Comparison of ENCODE assay signal across 8 cellular contexts in genomic region chr14:81533536-81534343, GRCh38. TPM values are rescaled to one million over a fixed set of nuclear protein-coding genes. Genes with fewer than 3 reads are reported as not detected.
A peak's percentile ranks its signal among the peaks of the same experiment; 100 is the strongest.
DNase-seq lines count a peak whose midpoint lies in the region; ATAC-seq, FAIRE-seq and TF ChIP-seq lines count a peak whose summit lies in the region.

SEL1L (minus strand) TSS chr14:81533853; CDS start chr14:81533744, 109 bp downstream.

- POLR2A ChIA-PET in OCI-LY7 (lab: Charles Lee): interaction anchor here (0.5 to 6.9 kb wide), 17 partner anchors 11 to 881 kb away, joined by 3 to 108 read pairs (median 3); no protein-coding TSS in a partner anchor
- POLR2A ChIA-PET in endothelial cell of umbilical vein (lab: Charles Lee): interaction anchor here (1.2 to 1.7 kb wide), 3 partner anchors 21 to 315 kb away, joined by 3 to 4 read pairs (median 3); no protein-coding TSS in a partner anchor

- H3K9me2 ChIP-seq in OCI-LY7 (ENCODE audit: insufficient read depth, low read length): no peaks in the 10 kb centered on the region

- TF ChIP-seq CTCF in D721Med (IDR thresholded peaks at IDR 0.05; ENCODE audit: insufficient read depth, missing control alignments) (no peak), OCI-LY7 (conservative IDR thresholded peaks at IDR 0.05; ENCODE audit: low read length) (no peak), endothelial cell of umbilical vein (IDR thresholded peaks at IDR 0.05; ENCODE audit: extremely low read depth in 1 of 2, insufficient read depth in 1 of 2, low read depth in 1 of 2, low read length in 2 of 2) (no peak)

- intact Hi-C loops in OCI-LY7 (cut with micrococcal nuclease; ENCODE audit: unreplicated experiment): loop anchor here (1.0 to 10.0 kb wide), 4 partner anchors 62 to 599 kb away; no protein-coding TSS in a partner anchor
- intact Hi-C loops in endothelial cell of umbilical vein (cut with micrococcal nuclease): loop anchor here (1.0 kb wide), 2 partner anchors 11 to 314 kb away; no protein-coding TSS in a partner anchor

- H3K9me3 ChIP-seq in OCI-LY7 (ENCODE audit: low read length): 0 out of 2 replicates have a peak, but pooled peaks cover 6% of the 10 kb centered on the region
- no peaks in the 10 kb centered on the region for H3K9me3 ChIP-seq in endothelial cell of umbilical vein (replicated peaks; ENCODE audit: control insufficient read depth, insufficient read depth, low read length)

- dilution Hi-C loops in endothelial cell of umbilical vein (cut with MboI; ENCODE audit: extremely low pct_ligation_motif_present, low sequenced_read_pairs): no loop called here

- DNase-seq in D721Med (ENCODE audit: insufficient read length, low spot score) (peak; percentile 35), HuH-7.5 (ENCODE audit: low spot score) (peak; percentile 63), OCI-LY7 (ENCODE audit: low spot score) (peak; percentile 100), activated T-cell treated with anti-CD3 and anti-CD28 coated beads for 1 hour (ENCODE audit: low read depth) (peak; percentile 100), endothelial cell of umbilical vein (ENCODE audit: low read depth, low spot score) (peak; percentile 100), midbrain (lab: John Stamatoyannopoulos, UW) (peak; percentile 99)
- DNase-seq in stimulated activated CD8-positive, alpha-beta memory T cell treated with anti-CD3 and anti-CD28 coated beads, Interleukin-2, amount 100 ng/mL, for 1 hour (ENCODE audit: low read depth in 2 of 2): peak; percentile 99

- CTCF ChIA-PET in OCI-LY7 (lab: Charles Lee; ENCODE audit: unreplicated experiment): interaction anchor here (0.9 to 1.0 kb wide), 2 partner anchors 69 to 471 kb away, joined by 3 read pairs; no protein-coding TSS in a partner anchor
- CTCF ChIA-PET in endothelial cell of umbilical vein (lab: Charles Lee): interaction anchor here (0.9 to 2.7 kb wide), 2 partner anchors 11 to 69 kb away, joined by 4 to 5 read pairs; no protein-coding TSS in a partner anchor

- H3K36me3 ChIP-seq in OCI-LY7 (ENCODE audit: insufficient read depth, low read length) (peaks cover 15% of the 10 kb centered on the region; the same call in 1 of the 2 replicates), endothelial cell of umbilical vein (ENCODE audit: control insufficient read depth in 2 of 2, extremely low read depth in 1 of 2, insufficient read depth in 2 of 2, low read length in 2 of 2) (no peaks in the 10 kb centered on the region)

- H3K4me1 ChIP-seq in OCI-LY7 (ENCODE audit: insufficient read depth, low read length, poor library complexity, severe bottlenecking) (peaks cover 48% of the 10 kb centered on the region), endothelial cell of umbilical vein (ENCODE audit: control insufficient read depth, extremely low read depth, insufficient read depth, low read length) (peaks cover 7% of the 10 kb centered on the region)

- TF ChIP-seq POLR2A in endothelial cell of umbilical vein (IDR thresholded peaks at IDR 0.05; ENCODE audit: low read depth, low read length): peak; percentile 73

- ATAC-seq in GM21526 (IDR thresholded peaks at IDR 0.05; ENCODE audit: low FRiP score, unreplicated experiment): peak; percentile 96

- H3K79me2 ChIP-seq in OCI-LY7 (ENCODE audit: insufficient read depth, low read depth, low read length) (peaks cover 48% of the 10 kb centered on the region), endothelial cell of umbilical vein (ENCODE audit: control insufficient read depth, insufficient read depth, low read length) (peaks cover 41% of the 10 kb centered on the region)

- FAIRE-seq in D721Med (lab: Jason Lieb, UNC) (peak; percentile 69), endothelial cell of umbilical vein (lab: Jason Lieb, UNC) (peak; percentile 100)

- H3K27me3 ChIP-seq in endothelial cell of umbilical vein (ENCODE audit: control insufficient read depth in 2 of 2, insufficient read depth in 2 of 2, low read length in 2 of 2): no peaks in the 10 kb centered on the region

- no peak within 1 kb of the TSS for H3K27ac ChIP-seq in OCI-LY7 (ENCODE audit: low read depth, low read length, poor library complexity, severe bottlenecking)
- peak within 1 kb of the TSS; percentile 39 for H3K27ac ChIP-seq in endothelial cell of umbilical vein (ENCODE audit: insufficient read depth, low read depth, low read length)

- H3K4me3 ChIP-seq in OCI-LY7 (ENCODE audit: low read depth, low read length, poor library complexity, severe bottlenecking) (peak within 1 kb of the TSS; percentile 84), endothelial cell of umbilical vein (replicated peaks in 1 of 3; ENCODE audit: insufficient read depth in 1 of 3, low read depth in 1 of 3, low read length in 3 of 3) (peak within 1 kb of the TSS; percentile 54 to 84 (median 72))

- BruUV-seq in OCI-LY7 (replicated peaks; lab: Mats Ljungman, UMichigan) (no TSS peak), endothelial cell of umbilical vein (replicated peaks; lab: Mats Ljungman, UMichigan) (no TSS peak)

- peak within 1 kb of the TSS; percentile 81 for H3K4me2 ChIP-seq in OCI-LY7 (ENCODE audit: low read length)
- H3K4me2 ChIP-seq in endothelial cell of umbilical vein (ENCODE audit: insufficient read depth, low read length): peak within 1 kb of the TSS; percentile 99

- peak within 1 kb of the TSS; percentile 80 for H3K9ac ChIP-seq in endothelial cell of umbilical vein (replicated peaks; ENCODE audit: extremely low read depth, insufficient read depth, low read length)

- H2AFZ ChIP-seq in OCI-LY7 (ENCODE audit: low read length) (peak within 1 kb of the TSS; percentile 90), endothelial cell of umbilical vein (ENCODE audit: low read depth, low read length) (peak within 1 kb of the TSS; percentile 88)

- H4K20me1 ChIP-seq in OCI-LY7 (ENCODE audit: insufficient read depth, low read length): peaks cover 17% of the 10 kb centered on the region; the same call in 1 of the 2 replicates
- no peaks in the 10 kb centered on the region for H4K20me1 ChIP-seq in endothelial cell of umbilical vein (replicated peaks; ENCODE audit: control insufficient read depth, extremely low read depth, insufficient read depth, low read length)

- H3K9me1 ChIP-seq in endothelial cell of umbilical vein (replicated peaks; ENCODE audit: control insufficient read depth, extremely low read depth, insufficient read depth, low read length): no peaks in the 10 kb centered on the region

TF ChIP-seq in endothelial cell of umbilical vein, 7 proteins besides CTCF, POLR2A, EP300 and RAD21:
- TF ChIP-seq FOS (IDR thresholded peaks at IDR 0.05; ENCODE audit: borderline replicate concordance, insufficient read depth, low read length) (peak; percentile 8), JUN (IDR thresholded peaks at IDR 0.05; ENCODE audit: borderline replicate concordance, insufficient read depth, insufficient read length, low read depth) (no peak), POLR2AphosphoS5 (IDR thresholded peaks at IDR 0.05; ENCODE audit: insufficient read depth, low read depth, low read length) (peak; percentile 78)

RNA-seq across cellular contexts. Expression of gene SEL1L, which starts in this region (rescaled TPM):
- 58.3 and 68.8 TPM in 2 replicates for total RNA-seq in OCI-LY7 (2014; rRNA removed; shearing (Covaris generic))
- total RNA-seq in OCI-LY7 (2022) (185 and 195 TPM in 2 replicates), endothelial cell of umbilical vein (94.5 and 95.0 TPM in 2 replicates)
- 14.2 and 15.0 TPM in 2 replicates for polyA plus RNA-seq in endothelial cell of umbilical vein
- polyA plus RNA-seq in endothelial cell of umbilical vein (2011; cell fraction: cytosol; rRNA removed): 11.7 and 11.9 TPM in 2 replicates
- polyA plus RNA-seq in endothelial cell of umbilical vein (2011; cell fraction: nucleus; rRNA removed): 29.5 and 31.1 TPM in 2 replicates
- 43.6 and 70.8 TPM in 2 replicates for polyA plus RNA-seq in endothelial cell of umbilical vein (2012)
- polyA minus RNA-seq in endothelial cell of umbilical vein: 58.4 and 64.5 TPM in 2 replicates
- polyA minus RNA-seq in endothelial cell of umbilical vein (2011; cell fraction: cytosol; rRNA and poly(A)+ RNA removed): 4.3 TPM
- 51.4 and 69.1 TPM in 2 replicates for polyA minus RNA-seq in endothelial cell of umbilical vein (2011; cell fraction: nucleus; rRNA and poly(A)+ RNA removed)

Comparison
In these comparisons a context has a peak if more than half of its experiments do, and no peak if none do; other contexts are left out.
1. DNase-seq: peak in every context shown above with its lines; median percentile 100 in OCI-LY7; 100 in activated T-cell treated with anti-CD3 and anti-CD28 coated beads for 1 hour; 100 in endothelial cell of umbilical vein; 99 in midbrain; 99 in stimulated activated CD8-positive, alpha-beta memory T cell treated with anti-CD3 and anti-CD28 coated beads, Interleukin-2, amount 100 ng/mL, for 1 hour; 63 in HuH-7.5; 35 in D721Med.